In genomic region chr14:64504310-64504896, GRCh38 we compare ENCODE assay signal across 8 cellular contexts. TPM values are rescaled to one million over a fixed set of nuclear protein-coding genes. Genes with fewer than 3 reads are reported as not detected.
DNase-seq lines count a peak whose midpoint lies in the region; ATAC-seq and TF ChIP-seq lines count a peak whose summit lies in the region.

TSS of gene ZBTB1 (plus strand) at chr14:64504770. CDS start at chr14:64521505, 16,735 bp downstream.

- H3K27me3 ChIP-seq in Caco-2 (replicated peaks; ENCODE audit: control insufficient read depth, insufficient read depth, low read length) (no peaks in the 10 kb centered on the region), neural cell (ENCODE audit: insufficient read depth, low read depth, low read length) (no peaks in the 10 kb centered on the region)

- H3K4me3 ChIP-seq in Caco-2 (ENCODE audit: low read depth, low read length) (peak within 1 kb of the TSS; percentile 97), LNCaP clone FGC (ENCODE audit: low read depth, low read length) (peak within 1 kb of the TSS; percentile 75), neural cell (ENCODE audit: low read length) (peak within 1 kb of the TSS; percentile 98)

- H3K36me3 ChIP-seq in Caco-2 (ENCODE audit: control insufficient read depth, insufficient read depth, low read length) (no peaks in the 10 kb centered on the region), neural cell (ENCODE audit: insufficient read depth, low read length) (no peaks in the 10 kb centered on the region)

- intact Hi-C loops in Caco-2 (cut with micrococcal nuclease; ENCODE audit: unreplicated experiment) = loop anchor here (1.0 to 10.0 kb wide), 4 partner anchors 117 to 390 kb away; partner anchors contain the start of genes MTHFD1 and PLEKHG3

- peaks cover 33% of the 10 kb centered on the region for H3K4me1 ChIP-seq in Caco-2

- H3K4me1 Mint-ChIP-seq in Caco-2 (ENCODE audit: low read depth, unreplicated experiment) = peaks cover 21% of the 10 kb centered on the region
- peaks cover 76% of the 10 kb centered on the region for H3K4me1 Mint-ChIP-seq in stimulated activated naive CD8-positive, alpha-beta T cell treated with anti-CD3 and anti-CD28 coated beads, Interleukin-15, Interleukin-2, amounts not matched to agents 100 ng/mL and 50 ng/mL, for 24 hours (ENCODE audit: low read depth)

- TF ChIP-seq CTCF in Caco-2 (IDR thresholded peaks at IDR 0.05; ENCODE audit: insufficient read depth in 1 of 2, low read depth in 1 of 2, low read length in 1 of 2, severe bottlenecking in 1 of 2, unreplicated experiment in 1 of 2) (no peak), LNCaP clone FGC (IDR thresholded peaks at IDR 0.05; ENCODE audit: control insufficient read depth, extremely low read depth, insufficient read depth) (no peak), neural cell (IDR thresholded peaks at IDR 0.05; ENCODE audit: poor library complexity, severe bottlenecking) (no peak)

- no peak for TF ChIP-seq EP300 in neural cell (conservative IDR thresholded peaks at IDR 0.05; ENCODE audit: poor library complexity, severe bottlenecking)

- peak within 1 kb of the TSS; percentile 95 for H3K27ac ChIP-seq in neural cell (ENCODE audit: low read length)

- H3K27ac Mint-ChIP-seq in Caco-2 (ENCODE audit: unreplicated experiment) = peak within 1 kb of the TSS; percentile 81
- peak within 1 kb of the TSS; percentile 100 for H3K27ac Mint-ChIP-seq in stimulated activated naive CD8-positive, alpha-beta T cell treated with anti-CD3 and anti-CD28 coated beads, Interleukin-15, Interleukin-2, amounts not matched to agents 100 ng/mL and 50 ng/mL, for 24 hours

- DNase-seq in Caco-2 = peak; percentile 84 to 89
- peak; percentile 51 for DNase-seq in LNCaP clone FGC (ENCODE audit: low read depth)
- peak; percentile 72 to 76 for DNase-seq in SHP77 (lab: John Stamatoyannopoulos, UW)
- DNase-seq in activated effector memory CD4-positive, alpha-beta T cell treated with anti-CD3 and anti-CD28 coated beads, Interleukin-2, amount 50 U/mL, for 16 hours = peak; percentile 95
- DNase-seq in fibroblast of the conjunctiva (ENCODE audit: low read depth) = peak; percentile 81

- H2AFZ ChIP-seq in neural cell (ENCODE audit: low read depth, low read length) = peak within 1 kb of the TSS; percentile 90

- H3K27me3 Mint-ChIP-seq in Caco-2 (ENCODE audit: insufficient read depth, unreplicated experiment) = no peaks in the 10 kb centered on the region
- H3K27me3 Mint-ChIP-seq in stimulated activated naive CD8-positive, alpha-beta T cell treated with anti-CD3 and anti-CD28 coated beads, Interleukin-15, Interleukin-2, amounts not matched to agents 100 ng/mL and 50 ng/mL, for 24 hours = no peaks in the 10 kb centered on the region

- no peak for TF ChIP-seq RAD21 in neural cell (conservative IDR thresholded peaks at IDR 0.05)

- H3K4me3 Mint-ChIP-seq in Caco-2 (ENCODE audit: unreplicated experiment) = peak within 1 kb of the TSS; percentile 78
- peak within 1 kb of the TSS; percentile 98 for H3K4me3 Mint-ChIP-seq in stimulated activated naive CD8-positive, alpha-beta T cell treated with anti-CD3 and anti-CD28 coated beads, Interleukin-15, Interleukin-2, amounts not matched to agents 100 ng/mL and 50 ng/mL, for 24 hours

- H3K9ac ChIP-seq in neural cell (ENCODE audit: low read length) = peak within 1 kb of the TSS; percentile 99

- no TSS peak for BruUV-seq in Caco-2 (replicated peaks; lab: Mats Ljungman, UMichigan)

- H3K4me2 ChIP-seq in neural cell (ENCODE audit: low read length) = peak within 1 kb of the TSS; percentile 70

- ATAC-seq in GM21576 (IDR thresholded peaks at IDR 0.05; ENCODE audit: unreplicated experiment) = peak; percentile 17

- no peaks in the 10 kb centered on the region for H3K9me3 Mint-ChIP-seq in Caco-2 (ENCODE audit: unreplicated experiment)
- no peaks in the 10 kb centered on the region for H3K9me3 Mint-ChIP-seq in stimulated activated naive CD8-positive, alpha-beta T cell treated with anti-CD3 and anti-CD28 coated beads, Interleukin-15, Interleukin-2, amounts not matched to agents 100 ng/mL and 50 ng/mL, for 24 hours

- H4K20me1 ChIP-seq in neural cell (ENCODE audit: insufficient read depth) = no peaks in the 10 kb centered on the region

- H3K9me3 ChIP-seq in Caco-2 (no peaks in the 10 kb centered on the region), neural cell (ENCODE audit: low read length) (no peaks in the 10 kb centered on the region)

- H3K79me2 ChIP-seq in neural cell (replicated peaks; ENCODE audit: insufficient read depth, low read length) = peaks cover 66% of the 10 kb centered on the region

- H3K9me2 ChIP-seq in neural cell (ENCODE audit: insufficient read depth, low read length) = no peaks in the 10 kb centered on the region

- peaks cover 44% of the 10 kb centered on the region for H3K36me3 Mint-ChIP-seq in Caco-2 (ENCODE audit: insufficient read depth, unreplicated experiment)
- peaks cover 33% of the 10 kb centered on the region for H3K36me3 Mint-ChIP-seq in stimulated activated naive CD8-positive, alpha-beta T cell treated with anti-CD3 and anti-CD28 coated beads, Interleukin-15, Interleukin-2, amounts not matched to agents 100 ng/mL and 50 ng/mL, for 24 hours (ENCODE audit: low read depth)

- H3F3A ChIP-seq in neural cell (ENCODE audit: insufficient read depth, low read length, poor library complexity, severe bottlenecking) = no peaks in the 10 kb centered on the region

- POLR2A ChIA-PET in Caco-2 (lab: Charles Lee) = interaction anchor here (0.7 to 1.7 kb wide), 10 partner anchors 17 to 863 kb away, joined by 3 to 14 read pairs (median 6); partner anchors contain the start of genes MTHFD1, PLEKHG3 and WDR89

- CTCF ChIA-PET in Caco-2 (lab: Charles Lee) = interaction anchor here (0.6 to 0.7 kb wide), 4 partner anchors 36 to 929 kb away, joined by 4 to 5 read pairs (median 4); partner anchors contain the start of gene HSPA2

TF ChIP-seq in neural cell, 6 proteins besides CTCF, POLR2A, EP300 and RAD21:
- TF ChIP-seq TAF1 (IDR thresholded peaks at IDR 0.05; ENCODE audit: low read depth) (peak; percentile 46), EZH2 (IDR thresholded peaks at IDR 0.05; ENCODE audit: borderline replicate concordance, insufficient read depth, low read length, poor library complexity, severe bottlenecking) (no peak), REST (IDR thresholded peaks at IDR 0.05; ENCODE audit: borderline replicate concordance) (peak; percentile 59), POLR2AphosphoS5 (IDR thresholded peaks at IDR 0.05) (peak; percentile 66), MXI1 (conservative IDR thresholded peaks at IDR 0.05; ENCODE audit: poor library complexity, severe bottlenecking) (no peak)

RNA-seq across cellular contexts. Expression of gene ZBTB1, which starts in this region (rescaled TPM):
- 34.3 TPM in 2 replicates for total RNA-seq in Caco-2 (2022)
- 22.5 and 24.8 TPM in 2 replicates for polyA plus RNA-seq in neural cell
- 41.1 and 44.6 TPM in 2 replicates for polyA minus RNA-seq in neural cell

Comparison
In these comparisons a context has a peak if more than half of its experiments do, and no peak if none do; other contexts are left out.
1. Peak in every context shown above with its lines: DNase-seq, ATAC-seq, H3K4me3 ChIP-seq and H3K27ac ChIP-seq.